Comparison of ENCODE assay signal across 8 cellular contexts in the genomic region with DNA sequence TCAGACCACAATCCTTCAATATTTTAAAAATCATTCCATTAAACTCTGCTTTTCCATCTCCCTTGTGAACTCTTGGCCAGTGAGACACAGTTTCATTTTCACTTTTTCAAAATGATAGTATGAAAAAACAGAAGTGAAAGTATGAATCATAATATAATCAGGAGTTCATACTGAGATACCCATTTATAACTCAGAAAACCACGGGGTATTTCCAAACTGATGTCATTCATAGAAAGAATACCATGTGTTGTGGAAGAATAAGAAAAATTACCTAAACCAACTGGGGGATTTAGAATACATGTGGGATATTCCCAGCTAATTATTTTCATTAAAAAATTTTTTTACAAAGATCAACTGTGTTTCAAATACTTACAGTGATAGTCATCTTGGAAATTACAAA.
DNase-seq lines count a peak whose midpoint lies in the region; ATAC-seq and TF ChIP-seq lines count a peak whose summit lies in the region.

No MANE protein-coding gene starts in this region.

- intact Hi-C loops in left cardiac atrium (cut with DNase I) (no loop called here), Right ventricle myocardium inferior (cut with DNase I) (no loop called here)

- no peaks in the 10 kb centered on the region for H3K36me3 ChIP-seq in fibroblast of lung (ENCODE audit: control insufficient read depth, insufficient read depth, low read length)

- no peaks in the 10 kb centered on the region for H3K27me3 ChIP-seq in fibroblast of lung (ENCODE audit: control insufficient read depth, insufficient read depth, low read length)

- no peak overlapping the region for H3K9ac ChIP-seq in fibroblast of lung (ENCODE audit: insufficient read depth, low read length)

- peak overlapping the region in 2 of 4 experiments; percentile 20 to 53 for H3K4me3 ChIP-seq in fibroblast of lung (replicated peaks in 1 of 4; ENCODE audit: control extremely low read depth in 1 of 4, insufficient read depth in 1 of 4, low read depth in 3 of 4, low read length in 4 of 4)

- no peaks in the 10 kb centered on the region for H3K4me1 ChIP-seq in fibroblast of lung (ENCODE audit: control insufficient read depth, extremely low read depth, insufficient read depth, low read length)

- H4K20me1 ChIP-seq in fibroblast of lung (ENCODE audit: control insufficient read depth, extremely low read depth, insufficient read depth, low read length), result no peaks in the 10 kb centered on the region

- TF ChIP-seq CTCF in RWPE1 (conservative IDR thresholded peaks at IDR 0.05; ENCODE audit: low read depth), result no peak
- TF ChIP-seq CTCF in fibroblast of lung (conservative IDR thresholded peaks at IDR 0.05 in 1 of 2, IDR thresholded peaks at IDR 0.05 in 1 of 2; ENCODE audit: low read depth in 1 of 2, low read length in 2 of 2), result no peak

- H3K79me2 ChIP-seq in fibroblast of lung (ENCODE audit: control insufficient read depth, insufficient read depth, low read length), result no peaks in the 10 kb centered on the region

- ATAC-seq in left cardiac atrium (peak; percentile 23 to 77), Right ventricle myocardium inferior (no peak), HG02973 (IDR thresholded peaks at IDR 0.05; ENCODE audit: unreplicated experiment) (peak; percentile 47)

- POLR2A ChIA-PET in RWPE1 (lab: Yijun Ruan, JAX; ENCODE audit: low non-redundant PET), result no interaction called here

- H3K9me3 ChIP-seq in fibroblast of lung (ENCODE audit: control insufficient read depth, insufficient read depth, low read depth, low read length), result no peaks in the 10 kb centered on the region

- CTCF ChIA-PET in RWPE1 (lab: Yijun Ruan, JAX), result no interaction called here

- peak overlapping the region; percentile 72 for H3K4me2 ChIP-seq in fibroblast of lung (ENCODE audit: extremely low read depth, insufficient read depth, low read length)

- no peak for DNase-seq in left cardiac atrium
- DNase-seq in Right ventricle myocardium inferior (ENCODE audit: missing footprints), result no peak
- peak; percentile 56 for DNase-seq in RWPE1 (ENCODE audit: low spot score)
- DNase-seq in fibroblast of lung (ENCODE audit: low read depth in 2 of 2), result peak; percentile 76 to 81
- no peak for DNase-seq in stimulated activated CD4-positive, alpha-beta T cell treated with anti-CD3 and anti-CD28 coated beads, Interleukin-15, amount 100 ng/mL, for 24 hours
- DNase-seq in activated effector memory CD4-positive, alpha-beta T cell treated with anti-CD3 and anti-CD28 coated beads, Interleukin-2, amount 50 U/mL, for 16 hours, result no peak
- no peak for DNase-seq in erythroblast (lab: John Stamatoyannopoulos, UW)

- H3K27ac ChIP-seq in RWPE1 (no peak overlapping the region), fibroblast of lung (ENCODE audit: insufficient read depth, low read length) (no peak overlapping the region)

- peak overlapping the region; percentile 27 for H2AFZ ChIP-seq in fibroblast of lung (ENCODE audit: low read length)

- TF ChIP-seq POLR2A in erythroblast (IDR thresholded peaks at IDR 0.05; ENCODE audit: low read length), result no peak

Comparison
In these comparisons a context has a peak if more than half of its experiments do, and no peak if none do; other contexts are left out.
1. DNase-seq: peak in RWPE1 (single experiment) and fibroblast of lung (2 of 2); none in left cardiac atrium (single experiment), Right ventricle myocardium inferior (single experiment), stimulated activated CD4-positive, alpha-beta T cell treated with anti-CD3 and anti-CD28 coated beads, Interleukin-15, amount 100 ng/mL, for 24 hours (single experiment), activated effector memory CD4-positive, alpha-beta T cell treated with anti-CD3 and anti-CD28 coated beads, Interleukin-2, amount 50 U/mL, for 16 hours (single experiment) and erythroblast (0 of 2).